10 cellular contexts compared by ENCODE assay signal in genomic region chr13:51562011-51562671, GRCh38. TPM values are rescaled to one million over a fixed set of nuclear protein-coding genes. Genes with fewer than 3 reads are reported as not detected.
A peak's percentile ranks its signal among the peaks of the same experiment; 100 is the strongest.
DNase-seq lines count a peak whose midpoint lies in the region; ATAC-seq and TF ChIP-seq lines count a peak whose summit lies in the region.
"Had no signal": no experiment of that assay in that cellular context is flagged by ENCODE, and none has a peak within 500 bp of the region (broad histone marks: within the 10 kb centered on the region; RNA-seq: fewer than 3 reads in every experiment).

No MANE protein-coding gene starts in this region.

- H2BK120ac ChIP-seq in trophoblast cell (ENCODE audit: insufficient read depth, low read length, poor library complexity) = no peak overlapping the region

- no peak overlapping the region for H4K8ac ChIP-seq in trophoblast cell (ENCODE audit: low read depth, low read length)

- H3K27me3 ChIP-seq in trophoblast cell (ENCODE audit: insufficient read depth, low read length) = no peaks in the 10 kb centered on the region

- no peaks in the 10 kb centered on the region for H3K79me2 ChIP-seq in trophoblast cell (ENCODE audit: control insufficient read depth, insufficient read depth, low read length, poor library complexity)

- no peak overlapping the region for H2AK5ac ChIP-seq in trophoblast cell (ENCODE audit: low read length)

- H3K36me3 Mint-ChIP-seq in central memory CD8-positive, alpha-beta T cell (ENCODE audit: insufficient read depth) = no peaks in the 10 kb centered on the region

- no peak overlapping the region for H3K4me2 ChIP-seq in trophoblast cell (ENCODE audit: low read length)

- peaks cover 15% of the 10 kb centered on the region for H3K4me1 Mint-ChIP-seq in central memory CD8-positive, alpha-beta T cell
- H3K4me1 Mint-ChIP-seq: neural crest cell had no signal

- H3K27me3 Mint-ChIP-seq in central memory CD8-positive, alpha-beta T cell = peaks cover 19% of the 10 kb centered on the region

- no peak overlapping the region for H3K27ac ChIP-seq in trophoblast cell (ENCODE audit: low read depth, low read length)

- no peak overlapping the region for H3K23ac ChIP-seq in trophoblast cell (ENCODE audit: low read length)

- H3K4me3 Mint-ChIP-seq in central memory CD8-positive, alpha-beta T cell = no peak overlapping the region
- H3K4me3 Mint-ChIP-seq: neural crest cell had no signal

- H3K79me1 ChIP-seq in trophoblast cell (ENCODE audit: low read length) = no peaks in the 10 kb centered on the region

- no peak overlapping the region for H3K14ac ChIP-seq in trophoblast cell (ENCODE audit: low read length)

- no CpG with 5 or more reads among the region's 9 CpGs for WGBS in trophoblast cell (ENCODE audit: extremely low coverage, insufficient coverage, insufficient read length)

- no peak overlapping the region for H3K4ac ChIP-seq in trophoblast cell (ENCODE audit: low read depth, low read length)

- no peak overlapping the region for H2BK5ac ChIP-seq in trophoblast cell (ENCODE audit: low read depth, low read length, poor library complexity)

- H4K91ac ChIP-seq in trophoblast cell (ENCODE audit: low read depth, low read length) = no peak overlapping the region

- no peak overlapping the region for H4K12ac ChIP-seq in trophoblast cell (ENCODE audit: low read depth, low read length)

- no peak for TF ChIP-seq CTCF in GM12864 (IDR thresholded peaks at IDR 0.05; ENCODE audit: low read depth, low read length, missing control alignments)

- peaks cover 1% of the 10 kb centered on the region for H3K9me3 ChIP-seq in trophoblast cell (ENCODE audit: insufficient read depth, low read depth, low read length)

- H3K9me3 Mint-ChIP-seq in central memory CD8-positive, alpha-beta T cell = no peaks in the 10 kb centered on the region
- H3K9me3 Mint-ChIP-seq: neural crest cell had no signal

- H3K36me3 ChIP-seq in trophoblast cell (ENCODE audit: control insufficient read depth in 1 of 2, insufficient read depth in 2 of 2, low read length in 2 of 2) = no peaks in the 10 kb centered on the region

- no peak overlapping the region for H3K18ac ChIP-seq in trophoblast cell (ENCODE audit: low read length)

- peaks cover 0 to 3% of the 10 kb centered on the region in 2 experiments for H3K4me1 ChIP-seq in trophoblast cell (ENCODE audit: control insufficient read depth in 1 of 2, insufficient read depth in 2 of 2, low read length in 2 of 2)

- ATAC-seq in GM19463 (IDR thresholded peaks at IDR 0.05; ENCODE audit: unreplicated experiment) (peak; percentile 91), HG03196 (IDR thresholded peaks at IDR 0.05; ENCODE audit: unreplicated experiment) (peak; percentile 80)
- peak; percentile 28 for ATAC-seq in central memory CD8-positive, alpha-beta T cell (replicated peaks; ENCODE audit: extremely low read depth, poor library complexity, severe bottlenecking)

- no peak overlapping the region for H2AFZ ChIP-seq in trophoblast cell (ENCODE audit: insufficient read depth, low read length, poor library complexity)

- H3K4me3 ChIP-seq in GM12864 (ENCODE audit: low read depth, low read length) = no peak overlapping the region
- H3K4me3 ChIP-seq in trophoblast cell (ENCODE audit: low read depth, low read length) = no peak overlapping the region

- peak; percentile 49 for DNase-seq in GM12864 (ENCODE audit: low read depth)
- no peak for DNase-seq in central memory CD8-positive, alpha-beta T cell (ENCODE audit: low spot score in 2 of 2)
- DNase-seq in NCI-H128 (lab: John Stamatoyannopoulos, UW; ENCODE audit: unreplicated experiment) = no peak
- DNase-seq in trophoblast cell = no peak
- no peak for DNase-seq in C1 segment of cervical spinal cord (lab: John Stamatoyannopoulos, UW)
- DNase-seq in NCI-H187 treated with DMSO at 0.1 percent for 48 hours (lab: John Stamatoyannopoulos, UW) = no peak
- DNase-seq: DMS79 had no signal

- H3K9ac ChIP-seq in trophoblast cell (ENCODE audit: low read length) = no peak overlapping the region

- H2BK12ac ChIP-seq in trophoblast cell (ENCODE audit: low read length) = no peak overlapping the region

- H3K27ac Mint-ChIP-seq in central memory CD8-positive, alpha-beta T cell (ENCODE audit: low read depth) = no peak overlapping the region

RNA-seq across cellular contexts. Expression of gene WDFY2, which starts 22.1 kb away (rescaled TPM):
- 14.4 and 15.0 TPM in 2 replicates for polyA plus RNA-seq in trophoblast cell (2013)

Comparison
In these comparisons a context has a peak if more than half of its experiments do, and no peak if none do; other contexts are left out.
1. ATAC-seq: peak in every context shown above with its lines; median percentile 91 in GM19463; 80 in HG03196; 28 in central memory CD8-positive, alpha-beta T cell.